ENCODE assay signal across 27 cellular contexts in the genomic region with DNA sequence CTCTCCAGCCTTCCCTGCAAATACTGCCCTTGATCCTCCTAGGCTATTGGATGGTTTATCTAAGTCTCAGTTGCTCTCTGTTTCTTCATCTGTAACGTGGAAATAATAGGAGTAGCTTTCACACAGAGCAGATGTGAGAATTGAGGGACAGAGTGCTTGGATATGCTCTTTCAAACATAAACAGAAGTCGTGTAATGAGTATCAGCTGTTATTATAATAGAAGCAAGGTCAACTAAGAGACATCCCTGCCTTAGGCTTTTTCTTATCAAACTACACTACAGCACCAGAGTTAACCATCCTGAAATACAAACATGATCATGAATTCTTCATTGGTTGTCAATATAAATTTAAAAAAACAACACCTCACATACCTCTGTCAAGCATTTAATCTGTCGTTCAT.
"Had no signal": no experiment of that assay in that cellular context is flagged by ENCODE, and none has a peak within 500 bp of the region (broad histone marks: within the 10 kb centered on the region; RNA-seq: fewer than 3 reads in every experiment).

No MANE protein-coding gene starts in this region.

- H3K4me1 ChIP-seq: adrenal gland, breast epithelium, Peyer's patch, SJSA1 had no signal

- H3K27ac ChIP-seq: adrenal gland, breast epithelium, Peyer's patch, SJSA1, VCaP had no signal

- H3K27me3 ChIP-seq: adrenal gland, breast epithelium, Peyer's patch, SJSA1 had no signal

- ATAC-seq: activated CD4-positive, alpha-beta T cell treated with anti-CD3 and anti-CD28 coated beads for 36 hours; activated CD8-positive, alpha-beta T cell treated with anti-CD3 and anti-CD28 coated beads for 36 hours; T-cell had no signal

- DNase-seq: activated CD4-positive, alpha-beta T cell treated with anti-CD3 and anti-CD28 coated beads for 36 hours; activated CD4-positive, alpha-beta T cell treated with anti-CD3 and anti-CD28 coated beads, Interleukin-2, amount 50 U/mL, for 1 hour; activated CD8-positive, alpha-beta memory T cell treated with anti-CD3 and anti-CD28 coated beads, Interleukin-2, amount 50 U/mL, for 4 hours; activated CD8-positive, alpha-beta T cell treated with anti-CD3 and anti-CD28 coated beads for 36 hours; activated naive CD4-positive, alpha-beta T cell treated with anti-CD3 and anti-CD28 coated beads, Interleukin-2, amount 50 U/mL, for 16 hours; activated naive CD8-positive, alpha-beta T cell treated with anti-CD3 and anti-CD28 coated beads, Interleukin-2, amount 10 ng/mL, durations not matched to agents 7 days and 5 days; activated T-cell treated with anti-CD3 and anti-CD28 coated beads, Interleukin-2, amount 50 U/mL, for 1 hour; adrenal gland; aorta; caudate nucleus; KG1; NCI-H1092; NCI-H1417; NCI-H187; NCI-H2081 treated with DMSO at 0.1 percent for 48 hours; NCI-H2171; NCI-H226; NCI-H69; NK-92 treated with Interleukin-12 subunit alpha and Interleukin-12 subunit beta, amount 100 ng/mL, for 24 hours; Peyer's patch; SHP77; T-cell; T-helper 2 cell; T1000 had no signal

- H3K36me3 ChIP-seq: adrenal gland, Peyer's patch, SJSA1 had no signal

- H3K4me3 ChIP-seq: adrenal gland, breast epithelium, Peyer's patch, SJSA1 had no signal

- H3K9me3 ChIP-seq: adrenal gland, breast epithelium, Peyer's patch, SJSA1 had no signal
